9 cellular contexts compared by ENCODE assay signal in genomic region chr3:47017504-47018268, GRCh38. TPM values are rescaled to one million over a fixed set of nuclear protein-coding genes. Genes with fewer than 3 reads are reported as not detected.
DNase-seq lines count a peak whose midpoint lies in the region; ATAC-seq lines count a peak whose summit lies in the region.
"Had no signal": no experiment of that assay in that cellular context is flagged by ENCODE, and none has a peak within 500 bp of the region (broad histone marks: within the 10 kb centered on the region; RNA-seq: fewer than 3 reads in every experiment).

No MANE protein-coding gene starts in this region.

- no peak overlapping the region for H3K4me3 ChIP-seq in CD8-positive, alpha-beta memory T cell (ENCODE audit: low read length)
- H3K4me3 ChIP-seq in mesodermal cell (ENCODE audit: extremely low read depth, insufficient read depth, low read length, poor library complexity, severe bottlenecking), result no peak overlapping the region

- no peak for ATAC-seq in HG03196 (IDR thresholded peaks at IDR 0.05; ENCODE audit: unreplicated experiment)

- POLR2A ChIA-PET in CD8-positive, alpha-beta memory T cell (lab: Charles Lee), result interaction anchor here (0.6 to 2.6 kb wide), 3 partner anchors 38 to 335 kb away, joined by 4 to 14 read pairs (median 8); partner anchors contain the start of genes NBEAL2 and SETD2

- no peaks in the 10 kb centered on the region for H3K9me3 Mint-ChIP-seq in CD8-positive, alpha-beta memory T cell
- no peaks in the 10 kb centered on the region for H3K9me3 Mint-ChIP-seq in activated T-helper 1 cell treated with anti-CD3 and anti-CD28 coated beads, Interleukin-12 subunit alpha, Interleukin-12 subunit beta, Interleukin-2, Interleukin-4 antibody, amounts not matched to agents 30 ng/mL and 10 ng/mL and 1 ng/mL, durations not matched to agents 14 hours and 24 hours and 36 hours

- no peak for DNase-seq in CD8-positive, alpha-beta memory T cell
- DNase-seq in HT1080 (ENCODE audit: low read depth), result peak; percentile 75
- no peak for DNase-seq in activated T-helper 1 cell treated with anti-CD3 and anti-CD28 coated beads, Interleukin-12 subunit alpha, Interleukin-12 subunit beta, Interleukin-2, Interleukin-4 antibody, amounts not matched to agents 30 ng/mL and 10 ng/mL and 1 ng/mL, durations not matched to agents 14 hours and 24 hours and 36 hours (ENCODE audit: low spot score)
- no peak for DNase-seq in NOMO-1 (lab: John Stamatoyannopoulos, UW; ENCODE audit: unreplicated experiment in 2 of 2)
- no peak for DNase-seq in NCI-H1048 (lab: John Stamatoyannopoulos, UW)
- no peak for DNase-seq in ureter (ENCODE audit: low spot score)
- DNase-seq: NCI-H1105 treated with DMSO at 0.1 percent for 48 hours had no signal

- intact Hi-C loops in activated T-helper 1 cell treated with anti-CD3 and anti-CD28 coated beads, Interleukin-12 subunit alpha, Interleukin-12 subunit beta, Interleukin-2, Interleukin-4 antibody, amounts not matched to agents 30 ng/mL and 10 ng/mL and 1 ng/mL, durations not matched to agents 14 hours and 24 hours and 36 hours (cut with micrococcal nuclease), result loop anchor here (1.0 to 5.0 kb wide), 5 partner anchors 8 to 265 kb away; partner anchors contain the start of genes KIF9, KLHL18 and SETD2

- no peaks in the 10 kb centered on the region for H3K9me3 ChIP-seq in CD8-positive, alpha-beta memory T cell (ENCODE audit: low read length)
- no peaks in the 10 kb centered on the region for H3K9me3 ChIP-seq in mesodermal cell (ENCODE audit: control insufficient read depth, low read length)

- no peaks in the 10 kb centered on the region for H3K27me3 ChIP-seq in CD8-positive, alpha-beta memory T cell (ENCODE audit: insufficient read depth, low read length, poor library complexity, severe bottlenecking)

- peaks cover 39 to 65% (median 51%) of the 10 kb centered on the region in 3 donors for H3K4me1 Mint-ChIP-seq in CD8-positive, alpha-beta memory T cell
- peaks cover 57% of the 10 kb centered on the region for H3K4me1 Mint-ChIP-seq in activated T-helper 1 cell treated with anti-CD3 and anti-CD28 coated beads, Interleukin-12 subunit alpha, Interleukin-12 subunit beta, Interleukin-2, Interleukin-4 antibody, amounts not matched to agents 30 ng/mL and 10 ng/mL and 1 ng/mL, durations not matched to agents 14 hours and 24 hours and 36 hours (ENCODE audit: low read depth)

- H3K4me3 Mint-ChIP-seq in CD8-positive, alpha-beta memory T cell, result peak overlapping the region in 2 of 7 donors; percentile 2 to 45
- no peak overlapping the region for H3K4me3 Mint-ChIP-seq in activated T-helper 1 cell treated with anti-CD3 and anti-CD28 coated beads, Interleukin-12 subunit alpha, Interleukin-12 subunit beta, Interleukin-2, Interleukin-4 antibody, amounts not matched to agents 30 ng/mL and 10 ng/mL and 1 ng/mL, durations not matched to agents 14 hours and 24 hours and 36 hours

- peaks cover 0 to 73% (median 10%) of the 10 kb centered on the region in 3 donors for H3K36me3 Mint-ChIP-seq in CD8-positive, alpha-beta memory T cell
- peaks cover 37% of the 10 kb centered on the region for H3K36me3 Mint-ChIP-seq in activated T-helper 1 cell treated with anti-CD3 and anti-CD28 coated beads, Interleukin-12 subunit alpha, Interleukin-12 subunit beta, Interleukin-2, Interleukin-4 antibody, amounts not matched to agents 30 ng/mL and 10 ng/mL and 1 ng/mL, durations not matched to agents 14 hours and 24 hours and 36 hours (ENCODE audit: low read depth)

- peaks cover 17% of the 10 kb centered on the region for H3K4me1 ChIP-seq in CD8-positive, alpha-beta memory T cell (ENCODE audit: insufficient read depth, low read length)
- H3K4me1 ChIP-seq in mesodermal cell (ENCODE audit: control insufficient read depth, insufficient read depth, low read length, poor library complexity, severe bottlenecking), result peaks cover 17% of the 10 kb centered on the region

- CTCF ChIA-PET in CD8-positive, alpha-beta memory T cell (lab: Charles Lee), result interaction anchor here (0.5 to 1.3 kb wide), 2 partner anchors 95 to 295 kb away, joined by 3 read pairs; no protein-coding TSS in a partner anchor

- peak overlapping the region; percentile 29 for H3K27ac ChIP-seq in CD8-positive, alpha-beta memory T cell (ENCODE audit: low read depth, low read length)
- H3K27ac ChIP-seq in mesodermal cell (ENCODE audit: low read depth, low read length, severe bottlenecking), result peak overlapping the region; percentile 61

- H3K36me3 ChIP-seq in CD8-positive, alpha-beta memory T cell (ENCODE audit: insufficient read depth, low read length), result peaks cover 23% of the 10 kb centered on the region
- peaks cover 55% of the 10 kb centered on the region for H3K36me3 ChIP-seq in mesodermal cell (ENCODE audit: control insufficient read depth, insufficient read depth, low read length)

- H3K27ac Mint-ChIP-seq in CD8-positive, alpha-beta memory T cell, result peak overlapping the region; percentile 75 to 95 (median 86)
- peak overlapping the region; percentile 87 for H3K27ac Mint-ChIP-seq in activated T-helper 1 cell treated with anti-CD3 and anti-CD28 coated beads, Interleukin-12 subunit alpha, Interleukin-12 subunit beta, Interleukin-2, Interleukin-4 antibody, amounts not matched to agents 30 ng/mL and 10 ng/mL and 1 ng/mL, durations not matched to agents 14 hours and 24 hours and 36 hours

- WGBS in mesodermal cell (ENCODE audit: insufficient coverage in 2 of 2), 2 experiments, result 94 to 98% methylated on average over 3 to 5 of the region's 6 CpGs

- no peaks in the 10 kb centered on the region for H3K27me3 Mint-ChIP-seq in CD8-positive, alpha-beta memory T cell
- H3K27me3 Mint-ChIP-seq in activated T-helper 1 cell treated with anti-CD3 and anti-CD28 coated beads, Interleukin-12 subunit alpha, Interleukin-12 subunit beta, Interleukin-2, Interleukin-4 antibody, amounts not matched to agents 30 ng/mL and 10 ng/mL and 1 ng/mL, durations not matched to agents 14 hours and 24 hours and 36 hours (ENCODE audit: insufficient read depth), result no peaks in the 10 kb centered on the region

RNA-seq across cellular contexts. Expression of gene NBEAL2, which starts 38.2 kb away (rescaled TPM):
- total RNA-seq in CD8-positive, alpha-beta memory T cell, result 10 to 100 TPM; 76.2 to 83.5 TPM
- polyA plus RNA-seq in CD8-positive, alpha-beta memory T cell, result 12.8 TPM
- 42.1 and 42.7 TPM in 2 replicates for total RNA-seq in HT1080 (2014; rRNA removed; shearing (Covaris generic))
- 21.2 and 23.8 TPM in 2 replicates for polyA plus RNA-seq in HT1080 (2015; cell fraction: cytosol; rRNA removed)
- polyA plus RNA-seq in HT1080 (2015; cell fraction: nucleus; rRNA removed), result 262 and 275 TPM in 2 replicates
- total RNA-seq in activated T-helper 1 cell treated with anti-CD3 and anti-CD28 coated beads, Interleukin-12 subunit alpha, Interleukin-12 subunit beta, Interleukin-2, Interleukin-4 antibody, amounts not matched to agents 30 ng/mL and 10 ng/mL and 1 ng/mL, durations not matched to agents 14 hours and 24 hours and 36 hours, result 118 and 119 TPM in 2 replicates
- polyA plus RNA-seq in mesodermal cell (2013, experiment 1 of 2), result 25.5 TPM
- polyA plus RNA-seq in mesodermal cell (2013, experiment 2 of 2), result 18.9 TPM
- total RNA-seq in ureter, result 122 TPM

RNA-seq across cellular contexts. Expression of gene CCDC12, which starts 41.1 kb away (rescaled TPM):
- total RNA-seq in CD8-positive, alpha-beta memory T cell, result 10 to 100 TPM; 56.4 to 59.8 TPM
- 114 TPM for polyA plus RNA-seq in CD8-positive, alpha-beta memory T cell
- 38.9 and 40.6 TPM in 2 replicates for total RNA-seq in HT1080 (2014; rRNA removed; shearing (Covaris generic))
- polyA plus RNA-seq in HT1080 (2015; cell fraction: cytosol; rRNA removed), result 21.9 and 31.9 TPM in 2 replicates
- 17.6 and 18.7 TPM in 2 replicates for polyA plus RNA-seq in HT1080 (2015; cell fraction: nucleus; rRNA removed)
- 68.7 and 69.1 TPM in 2 replicates for total RNA-seq in activated T-helper 1 cell treated with anti-CD3 and anti-CD28 coated beads, Interleukin-12 subunit alpha, Interleukin-12 subunit beta, Interleukin-2, Interleukin-4 antibody, amounts not matched to agents 30 ng/mL and 10 ng/mL and 1 ng/mL, durations not matched to agents 14 hours and 24 hours and 36 hours
- polyA plus RNA-seq in mesodermal cell (2013, experiment 1 of 2), result 34.0 TPM
- polyA plus RNA-seq in mesodermal cell (2013, experiment 2 of 2), result 32.3 TPM
- 72.0 TPM for total RNA-seq in ureter
